8 cellular contexts compared by ENCODE assay signal in the genomic region with DNA sequence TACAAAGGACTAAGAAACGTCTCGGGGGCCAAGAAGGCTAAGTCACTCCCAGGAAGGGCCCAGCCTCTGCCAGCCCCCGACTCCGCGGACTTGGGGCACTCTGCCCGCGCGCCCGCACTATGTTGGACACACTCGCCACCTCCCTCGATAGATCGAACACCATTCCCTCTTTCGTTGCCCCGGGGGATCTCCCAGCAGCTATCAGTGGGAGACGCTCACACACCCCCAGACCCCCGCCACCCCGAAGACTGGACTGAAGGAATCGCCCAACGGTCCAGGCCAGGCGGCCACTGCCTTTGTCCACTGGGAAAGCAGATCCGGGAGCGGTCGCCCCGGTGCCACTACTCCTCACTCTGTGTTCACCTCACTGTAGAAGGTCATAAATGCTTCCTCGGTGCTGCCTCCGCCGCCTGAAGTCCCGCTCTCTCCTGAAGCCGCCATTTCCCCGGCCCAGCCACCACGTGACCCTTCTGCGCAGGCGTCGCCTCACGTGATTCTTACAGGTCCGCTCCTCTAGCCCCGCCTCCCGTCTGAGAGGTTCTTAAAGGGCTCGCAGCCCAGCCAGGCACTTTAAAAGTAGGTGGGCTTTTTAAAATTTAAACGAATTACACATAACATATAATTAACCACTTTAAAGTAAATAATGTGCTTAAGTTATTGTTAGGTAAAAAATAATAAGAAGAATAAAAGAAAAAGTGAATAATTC. TPM values are rescaled to one million over a fixed set of nuclear protein-coding genes. Genes with fewer than 3 reads are reported as not detected.
DNase-seq lines count a peak whose midpoint lies in the region; ATAC-seq and TF ChIP-seq lines count a peak whose summit lies in the region.

A gene with protein sequence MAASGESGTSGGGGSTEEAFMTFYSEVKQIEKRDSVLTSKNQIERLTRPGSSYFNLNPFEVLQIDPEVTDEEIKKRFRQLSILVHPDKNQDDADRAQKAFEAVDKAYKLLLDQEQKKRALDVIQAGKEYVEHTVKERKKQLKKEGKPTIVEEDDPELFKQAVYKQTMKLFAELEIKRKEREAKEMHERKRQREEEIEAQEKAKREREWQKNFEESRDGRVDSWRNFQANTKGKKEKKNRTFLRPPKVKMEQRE (minus strand): TSS at position 472 of the 706 bp plus-strand sequence. CDS start 31 bp downstream, at position 441.

- peak within 1 kb of the TSS; percentile 98 for H3K27ac Mint-ChIP-seq in T-helper 2 cell treated with Interferon-gamma antibody and Interleukin-4, amounts not matched to agents 5 μg/mL and 100 μg/mL, for 36 hours

- WGBS in psoas muscle, 3 donors: 0 to 1% (median 1%) methylated on average over 40 of the region's 40 CpGs
- under 1% methylated on average over 40 of the region's 40 CpGs for WGBS in urinary bladder

- H3K27me3 Mint-ChIP-seq in T-helper 2 cell treated with Interferon-gamma antibody and Interleukin-4, amounts not matched to agents 5 μg/mL and 100 μg/mL, for 36 hours (ENCODE audit: low read depth): no peaks in the 10 kb centered on the region

- no peaks in the 10 kb centered on the region for H3K9me3 Mint-ChIP-seq in T-helper 2 cell treated with Interferon-gamma antibody and Interleukin-4, amounts not matched to agents 5 μg/mL and 100 μg/mL, for 36 hours

- intact Hi-C loops in psoas muscle (cut with DNase I): no loop called here

- H3K27ac ChIP-seq in right atrium auricular region: peak within 1 kb of the TSS; percentile 85 to 88
- H3K27ac ChIP-seq in psoas muscle: peak within 1 kb of the TSS; percentile 86
- peak within 1 kb of the TSS; percentile 80 for H3K27ac ChIP-seq in urinary bladder (ENCODE audit: low read depth)

- H3K4me1 ChIP-seq in right atrium auricular region (peaks cover 0 to 42% of the 10 kb centered on the region in 2 donors), psoas muscle (peaks cover 30% of the 10 kb centered on the region), urinary bladder (ENCODE audit: insufficient read depth) (peaks cover 1% of the 10 kb centered on the region)

- H3K4me3 Mint-ChIP-seq in T-helper 2 cell treated with Interferon-gamma antibody and Interleukin-4, amounts not matched to agents 5 μg/mL and 100 μg/mL, for 36 hours: peak within 1 kb of the TSS; percentile 98

- peaks cover 14% of the 10 kb centered on the region for H3K36me3 Mint-ChIP-seq in T-helper 2 cell treated with Interferon-gamma antibody and Interleukin-4, amounts not matched to agents 5 μg/mL and 100 μg/mL, for 36 hours (ENCODE audit: low read depth)

- H3K27me3 ChIP-seq in right atrium auricular region: no peaks in the 10 kb centered on the region
- no peaks in the 10 kb centered on the region for H3K27me3 ChIP-seq in psoas muscle (ENCODE audit: insufficient read depth in 3 of 3, low read length in 2 of 3)

- no peak for TF ChIP-seq CTCF in right atrium auricular region (IDR thresholded peaks at IDR 0.05)
- no peak for TF ChIP-seq CTCF in psoas muscle (IDR thresholded peaks at IDR 0.05)

- peaks cover 19% of the 10 kb centered on the region for H3K4me1 Mint-ChIP-seq in T-helper 2 cell treated with Interferon-gamma antibody and Interleukin-4, amounts not matched to agents 5 μg/mL and 100 μg/mL, for 36 hours (ENCODE audit: low read depth)

- ATAC-seq in HG02870 (IDR thresholded peaks at IDR 0.05; ENCODE audit: unreplicated experiment): peak; percentile 45
- ATAC-seq in psoas muscle: peak; percentile 75 to 84 (median 80)

- H3K4me3 ChIP-seq in GM08714 (ENCODE audit: low read length): peak within 1 kb of the TSS; percentile 85
- H3K4me3 ChIP-seq in right atrium auricular region: peak within 1 kb of the TSS; percentile 95 to 100
- peak within 1 kb of the TSS; percentile 83 for H3K4me3 ChIP-seq in psoas muscle
- H3K4me3 ChIP-seq in urinary bladder (ENCODE audit: low read depth, low read length): peak within 1 kb of the TSS; percentile 95

- H3K36me3 ChIP-seq in right atrium auricular region (peaks cover 23% of the 10 kb centered on the region), psoas muscle (ENCODE audit: insufficient read depth in 1 of 2, low read depth in 1 of 2) (peaks cover 0 to 31% of the 10 kb centered on the region in 2 donors), urinary bladder (ENCODE audit: insufficient read depth) (peaks cover 4% of the 10 kb centered on the region)

- peak; percentile 91 for DNase-seq in NCI-H2029 (lab: John Stamatoyannopoulos, UW)
- DNase-seq in T-helper 2 cell treated with Interferon-gamma antibody and Interleukin-4, amounts not matched to agents 5 μg/mL and 100 μg/mL, for 36 hours (ENCODE audit: low spot score): peak; percentile 94
- peak; percentile 52 to 99 (median 89) for DNase-seq in anterior cingulate cortex (lab: John Stamatoyannopoulos, UW)
- peak; percentile 98 for DNase-seq in right atrium auricular region (ENCODE audit: low spot score)
- DNase-seq in psoas muscle: peak; percentile 96 to 97

- H3K9me3 ChIP-seq in right atrium auricular region (no peaks in the 10 kb centered on the region), psoas muscle (no peaks in the 10 kb centered on the region)

RNA-seq across cellular contexts. Expression of the gene that starts here (rescaled TPM):
- total RNA-seq in right atrium auricular region (10 to 100 TPM; 45.8 to 55.3 TPM), psoas muscle (10 to 100 TPM; 46.6 to 64.0 (median 53.5) TPM), urinary bladder (42.2 TPM)
- polyA plus RNA-seq in psoas muscle (100 to 1,000 TPM in 1 of 3 donors, 10 to 100 TPM in 2; 67.8 to 116 (median 85.5) TPM), urinary bladder (105 TPM)

Comparison
In these comparisons a context has a peak if more than half of its experiments do, and no peak if none do; other contexts are left out.
1. Peak in every context shown above with its lines: DNase-seq, ATAC-seq, H3K4me3 ChIP-seq and H3K27ac ChIP-seq.